In genomic region chr5:145834917-145835838, GRCh38 we compare ENCODE assay signal across 8 cellular contexts. TPM values are rescaled to one million over a fixed set of nuclear protein-coding genes. Genes with fewer than 3 reads are reported as not detected.
DNase-seq lines count a peak whose midpoint lies in the region; ATAC-seq and TF ChIP-seq lines count a peak whose summit lies in the region.

Gene PRELID2 (minus strand): TSS chr5:145835342. CDS start chr5:145835251, 91 bp downstream.

- CTCF ChIA-PET in activated CD8-positive, alpha-beta T cell treated with anti-CD3 and anti-CD28 coated beads for 36 hours (lab: Charles Lee), result interaction anchor here (0.6 to 2.7 kb wide), 4 partner anchors 9 to 195 kb away, joined by 3 to 26 read pairs (median 4); no protein-coding TSS in a partner anchor

- no peaks in the 10 kb centered on the region for H3K9me3 ChIP-seq in mesodermal cell (ENCODE audit: control insufficient read depth, low read length)

- DNase-seq in AML-193 (lab: John Stamatoyannopoulos, UW) (peak; percentile 88 to 90), NCI-H526 (lab: John Stamatoyannopoulos, UW) (peak; percentile 74 to 93), epithelial cell of esophagus (ENCODE audit: low read depth) (peak; percentile 85)
- DNase-seq in activated CD8-positive, alpha-beta T cell treated with anti-CD3 and anti-CD28 coated beads for 36 hours, result peak; percentile 73
- peak; percentile 13 for DNase-seq in stimulated activated CD8-positive, alpha-beta memory T cell treated with anti-CD3 and anti-CD28 coated beads, Interleukin-15, amount 100 ng/mL, for 24 hours (ENCODE audit: low read depth)

- no peak within 1 kb of the TSS for H3K27ac Mint-ChIP-seq in activated CD8-positive, alpha-beta T cell treated with anti-CD3 and anti-CD28 coated beads for 36 hours

- no peaks in the 10 kb centered on the region for H3K36me3 Mint-ChIP-seq in activated CD8-positive, alpha-beta T cell treated with anti-CD3 and anti-CD28 coated beads for 36 hours (ENCODE audit: low read depth)

- H3K4me1 Mint-ChIP-seq in activated CD8-positive, alpha-beta T cell treated with anti-CD3 and anti-CD28 coated beads for 36 hours (ENCODE audit: low read depth), result no peaks in the 10 kb centered on the region

- POLR2A ChIA-PET in activated CD8-positive, alpha-beta T cell treated with anti-CD3 and anti-CD28 coated beads for 36 hours (lab: Charles Lee), result no interaction called here

- no peak for TF ChIP-seq CTCF in activated CD8-positive, alpha-beta T cell treated with anti-CD3 and anti-CD28 coated beads for 36 hours (IDR thresholded peaks at IDR 0.05)
- no peak for TF ChIP-seq CTCF in epithelial cell of esophagus (IDR thresholded peaks at IDR 0.05; ENCODE audit: insufficient read depth, low read depth, low read length, missing control alignments)

- H3K4me3 ChIP-seq in epithelial cell of esophagus (ENCODE audit: low read length) (peak within 1 kb of the TSS; percentile 61), mesodermal cell (ENCODE audit: extremely low read depth, insufficient read depth, low read length, poor library complexity, severe bottlenecking) (peak within 1 kb of the TSS; percentile 54)

- H3K27me3 Mint-ChIP-seq in activated CD8-positive, alpha-beta T cell treated with anti-CD3 and anti-CD28 coated beads for 36 hours, result peaks cover 27% of the 10 kb centered on the region

- H3K4me1 ChIP-seq in mesodermal cell (ENCODE audit: control insufficient read depth, insufficient read depth, low read length, poor library complexity, severe bottlenecking), result peaks cover 7% of the 10 kb centered on the region

- H3K4me3 Mint-ChIP-seq in activated CD8-positive, alpha-beta T cell treated with anti-CD3 and anti-CD28 coated beads for 36 hours, result peak within 1 kb of the TSS; percentile 56

- ATAC-seq in GM19035 (IDR thresholded peaks at IDR 0.05; ENCODE audit: unreplicated experiment) (peak; percentile 90), HG03159 (IDR thresholded peaks at IDR 0.05; ENCODE audit: unreplicated experiment) (peak; percentile 70)
- peak; percentile 87 for ATAC-seq in activated CD8-positive, alpha-beta T cell treated with anti-CD3 and anti-CD28 coated beads for 36 hours

- no peaks in the 10 kb centered on the region for H3K9me3 Mint-ChIP-seq in activated CD8-positive, alpha-beta T cell treated with anti-CD3 and anti-CD28 coated beads for 36 hours

- intact Hi-C loops in activated CD8-positive, alpha-beta T cell treated with anti-CD3 and anti-CD28 coated beads for 36 hours (cut with micrococcal nuclease), result no loop called here

- 5 to 7% methylated on average over 48 to 51 of the region's 71 CpGs for WGBS in mesodermal cell (ENCODE audit: insufficient coverage in 2 of 2), 2 experiments

- H3K27ac ChIP-seq in mesodermal cell (ENCODE audit: low read depth, low read length, severe bottlenecking), result peak within 1 kb of the TSS; percentile 33

- no peaks in the 10 kb centered on the region for H3K36me3 ChIP-seq in mesodermal cell (ENCODE audit: control insufficient read depth, insufficient read depth, low read length)

RNA-seq across cellular contexts. Expression of gene PRELID2, which starts in this region (rescaled TPM):
- total RNA-seq in activated CD8-positive, alpha-beta T cell treated with anti-CD3 and anti-CD28 coated beads for 36 hours, result 1 to 10 TPM; 2.7 to 3.6 TPM
- 5.5 TPM for polyA plus RNA-seq in mesodermal cell (2013, experiment 1 of 2)
- 6.6 TPM for polyA plus RNA-seq in mesodermal cell (2013, experiment 2 of 2)

Comparison
In these comparisons a context has a peak if more than half of its experiments do, and no peak if none do; other contexts are left out.
1. Peak in every context shown above with its lines: DNase-seq, ATAC-seq, H3K4me3 ChIP-seq and H3K27ac ChIP-seq.
2. DNase-seq: peak in every context shown above with its lines; median percentile 89 in AML-193; 85 in epithelial cell of esophagus; 84 in NCI-H526; 73 in activated CD8-positive, alpha-beta T cell treated with anti-CD3 and anti-CD28 coated beads for 36 hours; 13 in stimulated activated CD8-positive, alpha-beta memory T cell treated with anti-CD3 and anti-CD28 coated beads, Interleukin-15, amount 100 ng/mL, for 24 hours.